9 cellular contexts compared by ENCODE assay signal in the genomic region with DNA sequence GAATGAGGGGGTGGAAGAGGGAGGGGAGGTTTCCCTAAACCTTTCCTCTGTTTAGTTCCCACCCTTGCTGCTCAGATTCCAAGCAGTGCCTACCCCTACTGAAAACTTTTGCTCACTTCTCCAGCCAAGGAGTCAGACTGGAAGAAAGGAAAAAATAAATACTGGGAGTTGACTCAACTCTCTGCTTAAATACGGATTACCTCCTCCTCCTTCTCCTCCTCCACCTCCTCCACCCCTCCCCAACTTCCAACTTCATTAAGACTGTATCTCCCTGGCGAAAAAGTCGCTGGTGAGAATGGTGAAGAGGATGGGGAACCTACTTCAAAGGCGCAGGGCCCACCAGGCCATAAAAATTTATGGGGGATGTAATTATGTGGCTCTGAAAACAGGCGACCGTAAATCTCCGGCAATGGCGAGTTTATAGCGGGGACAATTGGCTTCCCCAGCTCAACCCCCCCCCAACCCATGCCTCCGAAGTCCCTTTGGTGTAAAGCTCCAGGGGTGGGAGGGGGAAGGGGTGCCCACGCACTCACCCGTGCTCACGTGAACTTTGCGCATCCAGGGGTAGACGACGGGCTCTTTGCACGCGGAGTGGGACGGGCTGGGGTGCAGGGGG. TPM values are rescaled to one million over a fixed set of nuclear protein-coding genes. Genes with fewer than 3 reads are reported as not detected.
DNase-seq lines count a peak whose midpoint lies in the region; TF ChIP-seq lines count a peak whose summit lies in the region.
"Had no signal": no experiment of that assay in that cellular context is flagged by ENCODE, and none has a peak within 500 bp of the region (broad histone marks: within the 10 kb centered on the region; RNA-seq: fewer than 3 reads in every experiment).

No MANE protein-coding gene starts in this region.

- CTCF ChIA-PET in activated CD4-positive, alpha-beta memory T cell treated with anti-CD3 and anti-CD28 coated beads for 36 hours (lab: Charles Lee) = interaction anchor here (1.3 to 1.4 kb wide), 2 partner anchors 35 to 85 kb away, joined by 3 read pairs; no protein-coding TSS in a partner anchor

- TF ChIP-seq EP300 in tibial nerve (IDR thresholded peaks at IDR 0.05) = no peak

- no peak for TF ChIP-seq POLR2A in tibial nerve (IDR thresholded peaks at IDR 0.05)

- H3K27ac ChIP-seq in tibial nerve (peak overlapping the region; percentile 43 to 85 (median 81)), substantia nigra (ENCODE audit: low read depth, low read length, poor library complexity, severe bottlenecking) (no peak overlapping the region)
- H3K27ac ChIP-seq: VCaP had no signal

- H3K4me3 ChIP-seq in kidney epithelial cell (ENCODE audit: low read depth, low read length) (peak overlapping the region; percentile 68), tibial nerve (peak overlapping the region; percentile 30 to 58 (median 44))

- H3K4me1 ChIP-seq in tibial nerve = peaks cover 0 to 67% (median 16%) of the 10 kb centered on the region in 4 donors

- peak; percentile 32 for DNase-seq in activated naive CD4-positive, alpha-beta T cell treated with Interleukin-2 at 50 U/mL for 16 hours
- no peak for DNase-seq in activated naive CD4-positive, alpha-beta T cell treated with anti-CD3 and anti-CD28 coated beads, Interleukin-2, amount 50 U/mL, for 16 hours
- peak; percentile 30 for DNase-seq in activated CD4-positive, alpha-beta memory T cell treated with anti-CD3 and anti-CD28 coated beads for 36 hours
- DNase-seq in kidney epithelial cell (ENCODE audit: low read depth) = peak; percentile 84
- DNase-seq in tibial nerve (ENCODE audit: low spot score in 2 of 2) = no peak
- no peak for DNase-seq in mucosa of gallbladder (ENCODE audit: low spot score)
- no peak for DNase-seq in substantia nigra (lab: John Stamatoyannopoulos, UW)
- DNase-seq in DMS 273 (lab: John Stamatoyannopoulos, UW; ENCODE audit: unreplicated experiment) = no peak

- H3K27me3 ChIP-seq in kidney epithelial cell (ENCODE audit: control insufficient read depth, insufficient read depth, low read length) (no peaks in the 10 kb centered on the region), tibial nerve (peaks cover 0 to 88% of the 10 kb centered on the region in 2 donors)

- peaks cover 35% of the 10 kb centered on the region for H3K4me1 Mint-ChIP-seq in activated CD4-positive, alpha-beta memory T cell treated with anti-CD3 and anti-CD28 coated beads for 36 hours (ENCODE audit: low read depth)

- intact Hi-C loops in activated CD4-positive, alpha-beta memory T cell treated with anti-CD3 and anti-CD28 coated beads for 36 hours (cut with micrococcal nuclease) = loop anchor here (5.0 kb wide), 1 partner anchor 35 kb away; no protein-coding TSS in a partner anchor

- peaks cover 36% of the 10 kb centered on the region for H3K27me3 Mint-ChIP-seq in activated CD4-positive, alpha-beta memory T cell treated with anti-CD3 and anti-CD28 coated beads for 36 hours

- H3K4me3 Mint-ChIP-seq in activated CD4-positive, alpha-beta memory T cell treated with anti-CD3 and anti-CD28 coated beads for 36 hours = peak overlapping the region; percentile 76

- peaks cover 3% of the 10 kb centered on the region for H3K36me3 ChIP-seq in kidney epithelial cell (ENCODE audit: control insufficient read depth, insufficient read depth, low read length)
- H3K36me3 ChIP-seq in tibial nerve = no peaks in the 10 kb centered on the region

- H3K9me3 ChIP-seq in tibial nerve = no peaks in the 10 kb centered on the region

- POLR2A ChIA-PET in activated CD4-positive, alpha-beta memory T cell treated with anti-CD3 and anti-CD28 coated beads for 36 hours (lab: Charles Lee) = interaction anchor here (1.0 kb wide), 1 partner anchor 34 kb away, joined by 3 read pairs; no protein-coding TSS in a partner anchor

- TF ChIP-seq CTCF in kidney epithelial cell (IDR thresholded peaks at IDR 0.05; ENCODE audit: insufficient read depth, low read length, poor library complexity, severe bottlenecking) = no peak
- TF ChIP-seq CTCF in tibial nerve (IDR thresholded peaks at IDR 0.05) = no peak

- 2 to 3% methylated on average over 15 to 19 of the region's 19 CpGs for WGBS in tibial nerve, 2 donors

- H3K36me3 Mint-ChIP-seq in activated CD4-positive, alpha-beta memory T cell treated with anti-CD3 and anti-CD28 coated beads for 36 hours = no peaks in the 10 kb centered on the region

- no peaks in the 10 kb centered on the region for H3K9me3 Mint-ChIP-seq in activated CD4-positive, alpha-beta memory T cell treated with anti-CD3 and anti-CD28 coated beads for 36 hours

- peak overlapping the region; percentile 56 for H3K27ac Mint-ChIP-seq in activated CD4-positive, alpha-beta memory T cell treated with anti-CD3 and anti-CD28 coated beads for 36 hours

RNA-seq across cellular contexts. Expression of a gene that starts 0.7 kb away (rescaled TPM):
- 1 to 10 TPM; 2.3 TPM for total RNA-seq in activated CD4-positive, alpha-beta memory T cell treated with anti-CD3 and anti-CD28 coated beads for 36 hours
- 3.6 and 4.4 TPM in 2 replicates for total RNA-seq in kidney epithelial cell
- total RNA-seq in tibial nerve = 1 to 10 TPM; 1.2 to 3.5 (median 2.0) TPM
- 6.4 TPM for total RNA-seq in mucosa of gallbladder

RNA-seq across cellular contexts. Expression of a gene that starts 12.6 kb away (rescaled TPM):
- total RNA-seq in activated CD4-positive, alpha-beta memory T cell treated with anti-CD3 and anti-CD28 coated beads for 36 hours = 1 to 10 TPM; 2.6 TPM
- total RNA-seq in kidney epithelial cell (24.0 and 31.1 TPM in 2 replicates), tibial nerve (10 to 100 TPM in 2 of 4 donors, 1 to 10 TPM in 2; 3.7 to 14.1 (median 9.4) TPM), mucosa of gallbladder (17.2 TPM)

RNA-seq across cellular contexts. Expression of a gene that starts 16.1 kb away (rescaled TPM):
- not detected for total RNA-seq in activated CD4-positive, alpha-beta memory T cell treated with anti-CD3 and anti-CD28 coated beads for 36 hours
- 3.6 and 3.8 TPM in 2 replicates for total RNA-seq in kidney epithelial cell
- 1 to 10 TPM in 2 of 4 donors, not detected in 2; 1.6 to 1.8 TPM for total RNA-seq in tibial nerve
- 0.49 TPM for total RNA-seq in mucosa of gallbladder

RNA-seq across cellular contexts. Expression of a gene that starts 27.3 kb away (rescaled TPM):
- total RNA-seq in activated CD4-positive, alpha-beta memory T cell treated with anti-CD3 and anti-CD28 coated beads for 36 hours = under 1 TPM; 0.21 to 0.22 TPM
- total RNA-seq in kidney epithelial cell (29.8 and 30.7 TPM in 2 replicates), tibial nerve (1 to 10 TPM in 3 of 4 donors, under 1 TPM in 1; 0.66 to 5.1 (median 2.9) TPM), mucosa of gallbladder (2.0 TPM)

RNA-seq across cellular contexts. Expression of a gene that starts 32.5 kb away (rescaled TPM):
- total RNA-seq in activated CD4-positive, alpha-beta memory T cell treated with anti-CD3 and anti-CD28 coated beads for 36 hours = 10 to 100 TPM; 13.3 to 16.8 TPM
- total RNA-seq in kidney epithelial cell = 15.2 and 24.6 TPM in 2 replicates
- 10 to 100 TPM in 3 of 4 donors, 1 to 10 TPM in 1; 6.9 to 29.3 (median 19.2) TPM for total RNA-seq in tibial nerve
- 23.4 TPM for total RNA-seq in mucosa of gallbladder

Comparison
In these comparisons a context has a peak if more than half of its experiments do, and no peak if none do; other contexts are left out.
1. DNase-seq: peak in activated naive CD4-positive, alpha-beta T cell treated with Interleukin-2 at 50 U/mL for 16 hours (single experiment), activated CD4-positive, alpha-beta memory T cell treated with anti-CD3 and anti-CD28 coated beads for 36 hours (single experiment) and kidney epithelial cell (single experiment); none in activated naive CD4-positive, alpha-beta T cell treated with anti-CD3 and anti-CD28 coated beads, Interleukin-2, amount 50 U/mL, for 16 hours (single experiment), tibial nerve (0 of 2), mucosa of gallbladder (single experiment), substantia nigra (0 of 49) and DMS 273 (single experiment).